In the genomic region with DNA sequence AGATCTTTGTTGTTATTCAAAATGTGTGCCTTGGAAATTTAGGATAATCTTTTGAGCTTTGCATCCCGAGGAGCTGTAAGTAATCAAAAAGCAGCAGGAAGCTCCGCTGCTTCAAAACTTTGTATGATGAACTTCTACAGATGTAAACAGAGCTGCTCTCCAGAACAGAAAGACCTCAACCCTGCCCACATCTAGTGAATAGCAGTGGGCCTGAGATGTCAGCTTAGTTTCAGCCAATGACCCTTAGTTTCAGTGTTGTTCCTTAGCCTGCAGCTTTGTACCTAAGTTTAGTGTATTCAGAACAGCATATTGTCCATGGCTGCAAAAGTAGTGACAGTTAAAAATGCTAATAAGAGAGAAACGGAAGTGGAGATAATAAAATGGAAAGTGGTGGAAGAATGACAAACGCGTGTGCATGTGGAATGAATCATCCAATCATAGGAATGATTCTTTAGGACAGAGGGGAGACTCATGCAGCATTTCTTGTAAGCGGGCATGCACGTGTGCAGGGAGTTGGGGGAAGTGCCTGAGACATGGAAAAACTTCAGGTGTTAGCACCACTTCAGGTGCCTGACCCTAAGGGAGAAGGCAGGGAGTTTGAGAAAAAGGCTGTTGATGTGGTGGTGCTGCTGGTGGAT, we compare ENCODE assay signal across 18 cellular contexts. TPM values are rescaled to one million over a fixed set of nuclear protein-coding genes. Genes with fewer than 3 reads are reported as not detected.
DNase-seq lines count a peak whose midpoint lies in the region; ATAC-seq, FAIRE-seq and TF ChIP-seq lines count a peak whose summit lies in the region.
"Had no signal": no experiment of that assay in that cellular context is flagged by ENCODE, and none has a peak within 500 bp of the region (broad histone marks: within the 10 kb centered on the region; RNA-seq: fewer than 3 reads in every experiment).

No MANE protein-coding gene starts in this region.

- no peaks in the 10 kb centered on the region for H3K27me3 Mint-ChIP-seq in WTC11 (ENCODE audit: low read depth)
- no peaks in the 10 kb centered on the region for H3K27me3 Mint-ChIP-seq in stimulated activated memory B cell treated with anti-CD40 and anti-IgM and Interleukin-4, amounts not matched to agents 10 μg/mL and 1 μg/mL and 100 μg/mL, for 72 hours
- H3K27me3 Mint-ChIP-seq: CD8-positive, alpha-beta memory T cell; natural killer cell treated with Interleukin-12 subunit alpha and Interleukin-12 subunit beta and Interleukin-15 and Interleukin-18, amount 100 ng/mL, for 72 hours; stimulated activated naive CD8-positive, alpha-beta T cell treated with anti-CD3 and anti-CD28 coated beads, Interleukin-15, Interleukin-2, amounts not matched to agents 100 ng/mL and 50 ng/mL, for 24 hours had no signal

- H3K36me3 Mint-ChIP-seq in WTC11 = no peaks in the 10 kb centered on the region
- H3K36me3 Mint-ChIP-seq in stimulated activated memory B cell treated with anti-CD40 and anti-IgM and Interleukin-4, amounts not matched to agents 10 μg/mL and 1 μg/mL and 100 μg/mL, for 72 hours = no peaks in the 10 kb centered on the region
- H3K36me3 Mint-ChIP-seq: natural killer cell treated with Interleukin-12 subunit alpha and Interleukin-12 subunit beta and Interleukin-15 and Interleukin-18, amount 100 ng/mL, for 72 hours had no signal

- no peak for TF ChIP-seq CTCF in WTC11 (IDR thresholded peaks at IDR 0.05)
- TF ChIP-seq CTCF in fibroblast of the aortic adventitia (IDR thresholded peaks at IDR 0.05; ENCODE audit: insufficient read depth, low read length) = no peak
- TF ChIP-seq CTCF in GM10266 (IDR thresholded peaks at IDR 0.05; ENCODE audit: control insufficient read depth, insufficient read depth, low read depth, missing control alignments) = no peak

- peak; percentile 71 for FAIRE-seq in H54 (lab: Jason Lieb, UNC)
- FAIRE-seq: A204.1 had no signal

- no peaks in the 10 kb centered on the region for H3K9me3 Mint-ChIP-seq in WTC11
- no peaks in the 10 kb centered on the region for H3K9me3 Mint-ChIP-seq in stimulated activated memory B cell treated with anti-CD40 and anti-IgM and Interleukin-4, amounts not matched to agents 10 μg/mL and 1 μg/mL and 100 μg/mL, for 72 hours
- H3K9me3 Mint-ChIP-seq: CD8-positive, alpha-beta memory T cell; natural killer cell treated with Interleukin-12 subunit alpha and Interleukin-12 subunit beta and Interleukin-15 and Interleukin-18, amount 100 ng/mL, for 72 hours; stimulated activated naive CD8-positive, alpha-beta T cell treated with anti-CD3 and anti-CD28 coated beads, Interleukin-15, Interleukin-2, amounts not matched to agents 100 ng/mL and 50 ng/mL, for 24 hours had no signal

- peak; percentile 47; the same call in 1 of the 2 replicates for ATAC-seq in WTC11
- ATAC-seq in HG02571 (IDR thresholded peaks at IDR 0.05; ENCODE audit: unreplicated experiment) = no peak
- no peak for ATAC-seq in stimulated activated memory B cell treated with anti-CD40 and anti-IgM and Interleukin-4, amounts not matched to agents 10 μg/mL and 1 μg/mL and 100 μg/mL, for 72 hours
- ATAC-seq: natural killer cell treated with Interleukin-12 subunit alpha and Interleukin-12 subunit beta and Interleukin-15 and Interleukin-18, amount 100 ng/mL, for 72 hours had no signal

- no peak for TF ChIP-seq POLR2A in H54 (IDR thresholded peaks at IDR 0.05; ENCODE audit: low read depth, low read length)

- peaks cover 22% of the 10 kb centered on the region for H3K4me1 Mint-ChIP-seq in WTC11
- H3K4me1 Mint-ChIP-seq in stimulated activated memory B cell treated with anti-CD40 and anti-IgM and Interleukin-4, amounts not matched to agents 10 μg/mL and 1 μg/mL and 100 μg/mL, for 72 hours = no peaks in the 10 kb centered on the region

- POLR2A ChIA-PET in WTC11 (lab: Charles Lee) = interaction anchor here (1.4 kb wide), 1 partner anchor 15 kb away, joined by 3 read pairs; no protein-coding TSS in a partner anchor

- no peak overlapping the region for H3K4me3 Mint-ChIP-seq in WTC11
- no peak overlapping the region for H3K4me3 Mint-ChIP-seq in stimulated activated memory B cell treated with anti-CD40 and anti-IgM and Interleukin-4, amounts not matched to agents 10 μg/mL and 1 μg/mL and 100 μg/mL, for 72 hours
- H3K4me3 Mint-ChIP-seq: CD8-positive, alpha-beta memory T cell; natural killer cell treated with Interleukin-12 subunit alpha and Interleukin-12 subunit beta and Interleukin-15 and Interleukin-18, amount 100 ng/mL, for 72 hours; stimulated activated naive CD8-positive, alpha-beta T cell treated with anti-CD3 and anti-CD28 coated beads, Interleukin-15, Interleukin-2, amounts not matched to agents 100 ng/mL and 50 ng/mL, for 24 hours had no signal

- CTCF ChIA-PET in WTC11 (lab: Charles Lee) = no interaction called here

- H3K4me3 ChIP-seq in fibroblast of the aortic adventitia (ENCODE audit: low read depth, low read length) = no peak overlapping the region

- DNase-seq in A172 (ENCODE audit: low spot score) = peak; percentile 22
- DNase-seq in H54 (ENCODE audit: insufficient read length, low spot score) = peak; percentile 39
- no peak for DNase-seq in WTC11 (ENCODE audit: low spot score)
- DNase-seq in fibroblast of the aortic adventitia (ENCODE audit: low read depth) = peak; percentile 17
- no peak for DNase-seq in GM10266 (ENCODE audit: extremely low spot score)
- no peak for DNase-seq in CD1c-positive myeloid dendritic cell (ENCODE audit: extremely low spot score)
- DNase-seq: amygdala; CD8-positive, alpha-beta memory T cell; DND-41; glutamatergic neuron; NCI-H1092 treated with DMSO at 0.1 percent for 48 hours; NCI-H2107; NCI-H69 had no signal

- peak overlapping the region; percentile 4 for H3K27ac Mint-ChIP-seq in WTC11
- H3K27ac Mint-ChIP-seq in stimulated activated memory B cell treated with anti-CD40 and anti-IgM and Interleukin-4, amounts not matched to agents 10 μg/mL and 1 μg/mL and 100 μg/mL, for 72 hours = no peak overlapping the region
- H3K27ac Mint-ChIP-seq: CD8-positive, alpha-beta memory T cell; natural killer cell treated with Interleukin-12 subunit alpha and Interleukin-12 subunit beta and Interleukin-15 and Interleukin-18, amount 100 ng/mL, for 72 hours; stimulated activated naive CD8-positive, alpha-beta T cell treated with anti-CD3 and anti-CD28 coated beads, Interleukin-15, Interleukin-2, amounts not matched to agents 100 ng/mL and 50 ng/mL, for 24 hours had no signal

TF ChIP-seq in WTC11, 78 proteins besides CTCF, POLR2A, EP300 and RAD21:
- TF ChIP-seq ZNF219 (CRISPR knock-in tag; IDR thresholded peaks at IDR 0.05; ENCODE audit: borderline replicate concordance) = no peak
- TF ChIP-seq, protein P1, sequence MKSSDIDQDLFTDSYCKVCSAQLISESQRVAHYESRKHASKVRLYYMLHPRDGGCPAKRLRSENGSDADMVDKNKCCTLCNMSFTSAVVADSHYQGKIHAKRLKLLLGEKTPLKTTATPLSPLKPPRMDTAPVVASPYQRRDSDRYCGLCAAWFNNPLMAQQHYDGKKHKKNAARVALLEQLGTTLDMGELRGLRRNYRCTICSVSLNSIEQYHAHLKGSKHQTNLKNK (CRISPR knock-in tag; IDR thresholded peaks at IDR 0.05) = no peak
- TF ChIP-seq CBFB (CRISPR knock-in tag; IDR thresholded peaks at IDR 0.05; ENCODE audit: low read depth) = no peak
- no peak for TF ChIP-seq GTF2I (CRISPR knock-in tag; conservative IDR thresholded peaks at IDR 0.05)
- TF ChIP-seq, protein P2, sequence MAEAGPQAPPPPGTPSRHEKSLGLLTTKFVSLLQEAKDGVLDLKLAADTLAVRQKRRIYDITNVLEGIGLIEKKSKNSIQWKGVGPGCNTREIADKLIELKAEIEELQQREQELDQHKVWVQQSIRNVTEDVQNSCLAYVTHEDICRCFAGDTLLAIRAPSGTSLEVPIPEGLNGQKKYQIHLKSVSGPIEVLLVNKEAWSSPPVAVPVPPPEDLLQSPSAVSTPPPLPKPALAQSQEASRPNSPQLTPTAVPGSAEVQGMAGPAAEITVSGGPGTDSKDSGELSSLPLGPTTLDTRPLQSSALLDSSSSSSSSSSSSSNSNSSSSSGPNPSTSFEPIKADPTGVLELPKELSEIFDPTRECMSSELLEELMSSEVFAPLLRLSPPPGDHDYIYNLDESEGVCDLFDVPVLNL (CRISPR knock-in tag; IDR thresholded peaks at IDR 0.05; ENCODE audit: borderline replicate concordance, low read depth) = no peak
- TF ChIP-seq OVOL2 (CRISPR knock-in tag; IDR thresholded peaks at IDR 0.05; ENCODE audit: borderline replicate concordance) = no peak
- TF ChIP-seq, protein P3, sequence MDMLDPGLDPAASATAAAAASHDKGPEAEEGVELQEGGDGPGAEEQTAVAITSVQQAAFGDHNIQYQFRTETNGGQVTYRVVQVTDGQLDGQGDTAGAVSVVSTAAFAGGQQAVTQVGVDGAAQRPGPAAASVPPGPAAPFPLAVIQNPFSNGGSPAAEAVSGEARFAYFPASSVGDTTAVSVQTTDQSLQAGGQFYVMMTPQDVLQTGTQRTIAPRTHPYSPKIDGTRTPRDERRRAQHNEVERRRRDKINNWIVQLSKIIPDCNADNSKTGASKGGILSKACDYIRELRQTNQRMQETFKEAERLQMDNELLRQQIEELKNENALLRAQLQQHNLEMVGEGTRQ (CRISPR knock-in tag; IDR thresholded peaks at IDR 0.05) = no peak
- TF ChIP-seq ETV6 (CRISPR knock-in tag; IDR thresholded peaks at IDR 0.05) = no peak

RNA-seq across cellular contexts. Expression of a gene that starts 24.9 kb away (rescaled TPM):
- 26.2 and 34.3 TPM in 2 replicates for total RNA-seq in A172 (2014; rRNA removed; shearing (Covaris generic))
- 14.0 to 15.8 TPM (median 15.5 TPM) in 3 replicates for total RNA-seq in WTC11 (2021)
- total RNA-seq in fibroblast of the aortic adventitia (ENCODE audit: low replicate concordance) = 16.8 and 26.5 TPM in 2 replicates

Comparison
In these comparisons a context has a peak if more than half of its experiments do, and no peak if none do; other contexts are left out.
1. DNase-seq: peak in A172 (single experiment), H54 (single experiment) and fibroblast of the aortic adventitia (single experiment); none in WTC11 (single experiment), GM10266 (single experiment) and CD1c-positive myeloid dendritic cell (single experiment).